9 cellular contexts compared by ENCODE assay signal in the genomic region with DNA sequence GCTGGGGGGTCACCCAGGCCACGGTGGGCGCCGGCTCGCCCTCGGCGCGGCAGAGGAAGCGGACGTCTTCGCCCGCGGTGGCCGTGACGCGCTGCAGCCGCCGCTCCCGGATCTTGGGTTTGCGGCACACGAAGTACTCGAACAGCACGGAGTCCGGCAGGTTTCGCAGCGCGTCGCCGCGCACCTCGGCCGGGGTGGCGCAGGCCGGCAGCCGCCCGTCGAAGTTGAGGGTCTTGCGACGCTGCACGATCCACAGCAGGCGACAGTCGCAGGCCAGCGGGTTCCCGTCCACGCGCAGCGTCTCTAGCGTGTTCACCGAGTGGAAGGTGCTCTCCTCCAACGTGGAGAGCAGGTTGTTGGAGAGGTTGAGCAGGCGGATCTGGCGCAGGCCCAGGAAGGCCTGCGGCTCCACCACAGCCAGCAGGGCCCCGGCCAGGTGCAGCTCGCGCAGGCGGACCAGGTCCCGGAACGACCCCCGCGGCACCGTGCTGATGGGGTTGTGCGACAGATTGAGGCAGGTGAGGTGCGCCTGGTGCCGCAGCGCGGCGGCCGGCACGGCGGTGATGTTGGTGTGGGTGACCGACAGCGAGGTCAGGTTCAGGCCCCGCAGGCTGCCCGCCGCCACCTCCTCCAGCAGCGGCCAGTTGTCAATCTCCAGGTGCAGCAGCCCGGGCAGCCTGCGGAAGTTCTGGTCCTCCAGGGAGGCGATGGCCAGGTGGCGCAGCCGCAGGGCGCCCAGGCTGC. TPM values are rescaled to one million over a fixed set of nuclear protein-coding genes. Genes with fewer than 3 reads are reported as not detected.
DNase-seq lines count a peak whose midpoint lies in the region; ATAC-seq and TF ChIP-seq lines count a peak whose summit lies in the region.
"Had no signal": no experiment of that assay in that cellular context is flagged by ENCODE, and none has a peak within 500 bp of the region (broad histone marks: within the 10 kb centered on the region; RNA-seq: fewer than 3 reads in every experiment).

No MANE protein-coding gene starts in this region.

- TF ChIP-seq CTCF in HFF-Myc (IDR thresholded peaks at IDR 0.05; ENCODE audit: low read depth, low read length, missing control alignments) = no peak

- no peaks in the 10 kb centered on the region for H3K27me3 ChIP-seq in CD4-positive, alpha-beta memory T cell (ENCODE audit: insufficient read depth, low read length)
- H3K27me3 ChIP-seq in adipocyte (replicated peaks; ENCODE audit: control insufficient read depth, insufficient read depth, low read length) = peaks cover 35% of the 10 kb centered on the region
- H3K27me3 ChIP-seq in naive thymus-derived CD4-positive, alpha-beta T cell (ENCODE audit: control insufficient read depth in 2 of 2, insufficient read depth in 2 of 2, low read length in 2 of 2) = no peaks in the 10 kb centered on the region

- H3K9me3 ChIP-seq in CD4-positive, alpha-beta memory T cell (ENCODE audit: control insufficient read depth in 1 of 2, low read length in 2 of 2) = no peaks in the 10 kb centered on the region
- H3K9me3 ChIP-seq in adipocyte (ENCODE audit: control insufficient read depth, low read length) = no peaks in the 10 kb centered on the region
- H3K9me3 ChIP-seq in naive thymus-derived CD4-positive, alpha-beta T cell (ENCODE audit: control insufficient read depth in 2 of 3, low read length in 3 of 3) = no peaks in the 10 kb centered on the region

- peak overlapping the region; percentile 39 for H3K27ac ChIP-seq in CD4-positive, alpha-beta memory T cell (ENCODE audit: low read depth, low read length)
- H3K27ac ChIP-seq in naive thymus-derived CD4-positive, alpha-beta T cell (ENCODE audit: low read depth, low read length) = peak overlapping the region; percentile 59

- peaks cover 12 to 41% (median 24%) of the 10 kb centered on the region in 4 donors for H3K4me1 Mint-ChIP-seq in CD4-positive, alpha-beta memory T cell
- H3K4me1 Mint-ChIP-seq in naive thymus-derived CD4-positive, alpha-beta T cell = peaks cover 22 to 42% (median 31%) of the 10 kb centered on the region in 7 donors

- H3K9ac ChIP-seq in adipocyte (ENCODE audit: low read length) = no peak overlapping the region

- H3K36me3 ChIP-seq in CD4-positive, alpha-beta memory T cell (ENCODE audit: insufficient read depth, low read length) = no peaks in the 10 kb centered on the region
- no peaks in the 10 kb centered on the region for H3K36me3 ChIP-seq in adipocyte (ENCODE audit: control insufficient read depth, insufficient read depth, low read length, severe bottlenecking)
- H3K36me3 ChIP-seq in naive thymus-derived CD4-positive, alpha-beta T cell (ENCODE audit: control insufficient read depth in 2 of 3, insufficient read depth in 3 of 3, low read length in 3 of 3) = peaks cover 0 to 3% (median 0%) of the 10 kb centered on the region in 3 experiments

- peaks cover 24% of the 10 kb centered on the region for H3K4me1 ChIP-seq in CD4-positive, alpha-beta memory T cell (ENCODE audit: insufficient read depth, low read length)
- H3K4me1 ChIP-seq in adipocyte (ENCODE audit: control insufficient read depth, insufficient read depth, low read length) = peaks cover 14% of the 10 kb centered on the region
- H3K4me1 ChIP-seq in naive thymus-derived CD4-positive, alpha-beta T cell (ENCODE audit: control insufficient read depth in 2 of 2, insufficient read depth in 2 of 2, low read length in 2 of 2) = peaks cover 15 to 19% of the 10 kb centered on the region in 2 donors

- intact Hi-C loops in CD4-positive, alpha-beta memory T cell (cut with micrococcal nuclease) = loop anchor here (5.0 kb wide), 1 partner anchor 37 kb away; a partner anchor contains a TSS
- intact Hi-C loops in naive thymus-derived CD4-positive, alpha-beta T cell (cut with micrococcal nuclease) = loop anchor here in 1 of 2 donors (1.0 kb wide), 1 partner anchor 54 kb away; a partner anchor contains a TSS

- DNase-seq in CD4-positive, alpha-beta memory T cell = peak in 1 of 5 donors; percentile 35
- DNase-seq in HFF-Myc (ENCODE audit: extremely low read depth, low read depth) (no peak), adipocyte (ENCODE audit: low read depth) (no peak), Ammon's horn (ENCODE audit: low spot score) (no peak), SKM-1 (lab: John Stamatoyannopoulos, UW; ENCODE audit: unreplicated experiment) (no peak), NCI-H2227 treated with DMSO at 0.1 percent for 48 hours (lab: John Stamatoyannopoulos, UW) (no peak)
- DNase-seq in naive thymus-derived CD4-positive, alpha-beta T cell = peak in 6 of 9 donors; percentile 43 to 52 (median 46)
- DNase-seq: hippocampal formation had no signal

- H3K4me3 Mint-ChIP-seq in CD4-positive, alpha-beta memory T cell = peak overlapping the region; percentile 58 to 89 (median 76)
- peak overlapping the region; percentile 74 to 90 (median 82) for H3K4me3 Mint-ChIP-seq in naive thymus-derived CD4-positive, alpha-beta T cell

- H3K4me3 ChIP-seq in CD4-positive, alpha-beta memory T cell (ENCODE audit: low read length in 2 of 2) = peak overlapping the region; percentile 42 to 67
- H3K4me3 ChIP-seq in HFF-Myc (replicated peaks; ENCODE audit: low read depth, low read length) = 0 out of 2 replicates have a peak overlapping the region, but pooled peaks have one; percentile 9
- peak overlapping the region; percentile 54 for H3K4me3 ChIP-seq in adipocyte (ENCODE audit: low read length)
- peak overlapping the region; percentile 74 for H3K4me3 ChIP-seq in naive thymus-derived CD4-positive, alpha-beta T cell (ENCODE audit: low read length)

- POLR2A ChIA-PET in CD4-positive, alpha-beta memory T cell (lab: Charles Lee; ENCODE audit: partially characterized antibody) = interaction anchor here (1.0 to 2.3 kb wide), 9 partner anchors 11 to 55 kb away, joined by 3 to 11 read pairs (median 6); a partner anchor contains a TSS
- POLR2A ChIA-PET in naive thymus-derived CD4-positive, alpha-beta T cell (lab: Charles Lee) = interaction anchor here (0.6 to 2.2 kb wide), 8 partner anchors 8 to 41 kb away, joined by 3 to 14 read pairs (median 5); a partner anchor contains a TSS

- CTCF ChIA-PET in CD4-positive, alpha-beta memory T cell (lab: Charles Lee; ENCODE audit: partially characterized antibody) = interaction anchor here (1.3 kb wide), 1 partner anchor 11 kb away, joined by 3 read pairs; no protein-coding TSS in a partner anchor
- CTCF ChIA-PET in naive thymus-derived CD4-positive, alpha-beta T cell (lab: Charles Lee) = interaction anchor here (1.0 kb wide), 1 partner anchor 11 kb away, joined by 3 read pairs; no protein-coding TSS in a partner anchor

- H3K27ac Mint-ChIP-seq in CD4-positive, alpha-beta memory T cell = peak overlapping the region in 4 of 7 donors; percentile 11 to 53 (median 28)
- H3K27ac Mint-ChIP-seq in naive thymus-derived CD4-positive, alpha-beta T cell = peak overlapping the region in 8 of 9 donors; percentile 20 to 93 (median 69)

- ATAC-seq in naive thymus-derived CD4-positive, alpha-beta T cell = peak; percentile 10
- no peak for ATAC-seq in HG03097 (IDR thresholded peaks at IDR 0.05; ENCODE audit: low FRiP score, unreplicated experiment)

- H3K36me3 Mint-ChIP-seq in CD4-positive, alpha-beta memory T cell = peaks cover 0 to 13% of the 10 kb centered on the region in 2 donors
- peaks cover 3 to 23% (median 5%) of the 10 kb centered on the region in 5 donors for H3K36me3 Mint-ChIP-seq in naive thymus-derived CD4-positive, alpha-beta T cell

- H3K27me3 Mint-ChIP-seq in CD4-positive, alpha-beta memory T cell = peaks cover 0 to 2% of the 10 kb centered on the region in 2 donors
- no peaks in the 10 kb centered on the region for H3K27me3 Mint-ChIP-seq in naive thymus-derived CD4-positive, alpha-beta T cell

- H3K9me3 Mint-ChIP-seq in CD4-positive, alpha-beta memory T cell = peaks cover 0 to 2% (median 0%) of the 10 kb centered on the region in 8 donors
- H3K9me3 Mint-ChIP-seq in naive thymus-derived CD4-positive, alpha-beta T cell = peaks cover 0 to 2% (median 0%) of the 10 kb centered on the region in 11 donors

RNA-seq across cellular contexts. Expression of a gene that starts 8.6 kb away (rescaled TPM):
- under 1 TPM in 1 of 2 experiments, not detected in 1; 0.11 TPM for total RNA-seq in CD4-positive, alpha-beta memory T cell
- polyA plus RNA-seq in CD4-positive, alpha-beta memory T cell = under 1 TPM; 0.07 TPM
- total RNA-seq in naive thymus-derived CD4-positive, alpha-beta T cell = 1 to 10 TPM in 1 of 5 experiments, under 1 TPM in 3, not detected in 1; 0.14 to 3.9 (median 0.45) TPM
- under 1 TPM; 0.14 to 0.44 TPM for polyA plus RNA-seq in naive thymus-derived CD4-positive, alpha-beta T cell

RNA-seq across cellular contexts. Expression of a gene that starts 17.3 kb away (rescaled TPM):
- total RNA-seq in CD4-positive, alpha-beta memory T cell = under 1 TPM; 0.73 to 0.75 TPM
- 1 to 10 TPM in 1 of 2 donors, under 1 TPM in 1; 0.46 to 7.1 TPM for polyA plus RNA-seq in CD4-positive, alpha-beta memory T cell
- 1 to 10 TPM in 2 of 5 experiments, under 1 TPM in 3; 0.27 to 1.8 (median 0.72) TPM for total RNA-seq in naive thymus-derived CD4-positive, alpha-beta T cell
- 10 to 100 TPM in 1 of 2 donors, 1 to 10 TPM in 1; 3.6 to 12.9 TPM for polyA plus RNA-seq in naive thymus-derived CD4-positive, alpha-beta T cell

RNA-seq across cellular contexts. Expression of a gene that starts 34.4 kb away (rescaled TPM):
- 1 to 10 TPM; 1.3 to 1.5 TPM for total RNA-seq in CD4-positive, alpha-beta memory T cell
- 1 to 10 TPM; 1.1 to 1.7 TPM for polyA plus RNA-seq in CD4-positive, alpha-beta memory T cell
- total RNA-seq in naive thymus-derived CD4-positive, alpha-beta T cell = under 1 TPM in 3 of 5 experiments, not detected in 2; 0.24 to 0.41 (median 0.27) TPM
- polyA plus RNA-seq in naive thymus-derived CD4-positive, alpha-beta T cell = under 1 TPM in 1 of 2 donors, not detected in 1; 0.54 TPM

RNA-seq across cellular contexts. Expression of a gene that starts 37.8 kb away (rescaled TPM):
- total RNA-seq in CD4-positive, alpha-beta memory T cell = 100 to 1,000 TPM; 107 to 108 TPM
- 100 to 1,000 TPM; 165 to 171 TPM for polyA plus RNA-seq in CD4-positive, alpha-beta memory T cell
- total RNA-seq in naive thymus-derived CD4-positive, alpha-beta T cell = 100 to 1,000 TPM in 3 of 5 experiments, 10 to 100 TPM in 2; 79.4 to 131 (median 102) TPM
- 100 to 1,000 TPM; 142 to 182 TPM for polyA plus RNA-seq in naive thymus-derived CD4-positive, alpha-beta T cell

RNA-seq across cellular contexts. Expression of a gene that starts 37.9 kb away (rescaled TPM):
- total RNA-seq in CD4-positive, alpha-beta memory T cell = 10 to 100 TPM; 76.8 to 82.8 TPM
- 1 to 10 TPM; 6.2 to 9.4 TPM for polyA plus RNA-seq in CD4-positive, alpha-beta memory T cell
- 100 to 1,000 TPM in 4 of 5 experiments, 10 to 100 TPM in 1; 92.2 to 150 (median 140) TPM for total RNA-seq in naive thymus-derived CD4-positive, alpha-beta T cell
- polyA plus RNA-seq in naive thymus-derived CD4-positive, alpha-beta T cell = 10 to 100 TPM; 11.1 to 15.7 TPM

Comparison
In these comparisons a context has a peak if more than half of its experiments do, and no peak if none do; other contexts are left out.
1. DNase-seq: peak in naive thymus-derived CD4-positive, alpha-beta T cell (6 of 9); none in HFF-Myc (single experiment), adipocyte (single experiment), Ammon's horn (single experiment), SKM-1 (single experiment) and NCI-H2227 treated with DMSO at 0.1 percent for 48 hours (single experiment).
2. H3K4me3 ChIP-seq: peak in every context shown above with its lines; median percentile 74 in naive thymus-derived CD4-positive, alpha-beta T cell; 54 in CD4-positive, alpha-beta memory T cell; 54 in adipocyte; 9 in HFF-Myc.